17 cellular contexts compared by ENCODE assay signal in genomic region chr20:62770111-62770910, GRCh38. TPM values are rescaled to one million over a fixed set of nuclear protein-coding genes. Genes with fewer than 3 reads are reported as not detected.
DNase-seq lines count a peak whose midpoint lies in the region; ATAC-seq and TF ChIP-seq lines count a peak whose summit lies in the region.
"Had no signal": no experiment of that assay in that cellular context is flagged by ENCODE, and none has a peak within 500 bp of the region (broad histone marks: within the 10 kb centered on the region; RNA-seq: fewer than 3 reads in every experiment).

No MANE protein-coding gene starts in this region.

- H3K27ac ChIP-seq in BLaER1 (no peak overlapping the region), RWPE1 (peak overlapping the region; percentile 99), right cardiac atrium (ENCODE audit: low read length) (no peak overlapping the region)
- H3K27ac ChIP-seq: KMS-11 had no signal

- no peaks in the 10 kb centered on the region for H3K27me3 ChIP-seq in BLaER1
- H3K27me3 ChIP-seq in right cardiac atrium (ENCODE audit: control insufficient read depth, insufficient read depth): no peaks in the 10 kb centered on the region

- H4K20me1 ChIP-seq in BLaER1: no peaks in the 10 kb centered on the region

- WGBS in right cardiac atrium: 94% methylated on average over 20 of the region's 20 CpGs

- no peaks in the 10 kb centered on the region for H3K9me3 ChIP-seq in BLaER1
- no peaks in the 10 kb centered on the region for H3K9me3 ChIP-seq in right cardiac atrium (ENCODE audit: control insufficient read depth, low read length)
- H3K9me3 ChIP-seq: SK-N-SH had no signal

- TF ChIP-seq CTCF in RWPE1 (conservative IDR thresholded peaks at IDR 0.05; ENCODE audit: low read depth): no peak

- no peak for ATAC-seq in right cardiac atrium
- ATAC-seq: Panc1 had no signal

- no peak overlapping the region for H3K9ac ChIP-seq in BLaER1
- H3K9ac ChIP-seq: KMS-11, SK-N-SH had no signal

- DNase-seq in RWPE1 (ENCODE audit: low spot score) (no peak), right cardiac atrium (peak; percentile 3 to 31 (median 21)), posterior vena cava (ENCODE audit: low spot score) (peak; percentile 64), NCI-H774 (lab: John Stamatoyannopoulos, UW) (no peak), NCI-H2227 treated with DMSO at 0.1 percent for 48 hours (lab: John Stamatoyannopoulos, UW) (no peak), midbrain (lab: John Stamatoyannopoulos, UW) (no peak)
- DNase-seq: ACHN, DMS79, HFFc6, NCI-H1417 treated with DMSO at 0.1 percent for 48 hours, NCI-H187 treated with DMSO at 0.1 percent for 48 hours, NCI-H446, NCI-H69, SK-N-SH had no signal

- H3K36me3 ChIP-seq in BLaER1: no peaks in the 10 kb centered on the region

- CTCF ChIA-PET in RWPE1 (lab: Yijun Ruan, JAX): interaction anchor here (0.7 to 1.3 kb wide), 3 partner anchors 31 to 395 kb away, joined by 3 to 6 read pairs (median 3); partner anchors contain the start of gene NTSR1

- intact Hi-C loops in right cardiac atrium (cut with DNase I): no loop called here
- intact Hi-C loops in posterior vena cava (cut with DNase I): loop anchor here in 1 of 2 donors (5.0 to 10.0 kb wide), 3 partner anchors 96 to 1188 kb away; no protein-coding TSS in a partner anchor

- H3K4me2 ChIP-seq in BLaER1: peak overlapping the region; percentile 80
- H3K4me2 ChIP-seq: KMS-11, SK-N-SH had no signal

- H3K4me1 ChIP-seq in BLaER1 (peaks cover 99% of the 10 kb centered on the region), right cardiac atrium (ENCODE audit: control insufficient read depth, insufficient read depth, low read length) (no peaks in the 10 kb centered on the region)

- H3K4me3 ChIP-seq in BLaER1 (no peak overlapping the region), right cardiac atrium (ENCODE audit: low read length) (no peak overlapping the region)

- POLR2A ChIA-PET in RWPE1 (lab: Yijun Ruan, JAX; ENCODE audit: low non-redundant PET): interaction anchor here (0.6 kb wide), 1 partner anchor 10 kb away, joined by 5 read pairs; no protein-coding TSS in a partner anchor

RNA-seq across cellular contexts. Expression of gene MRGBP, which starts 26.0 kb away (rescaled TPM):
- total RNA-seq in right cardiac atrium (10 to 100 TPM in 1 of 4 donors, 1 to 10 TPM in 3; 8.3 to 10.9 (median 8.6) TPM), posterior vena cava (1 to 10 TPM; 5.0 to 8.0 TPM)
- 12.1 TPM for polyA plus RNA-seq in right cardiac atrium

RNA-seq across cellular contexts. Expression of gene OGFR, which starts 34.3 kb away (rescaled TPM):
- total RNA-seq in right cardiac atrium (10 to 100 TPM; 21.0 to 29.6 (median 24.2) TPM), posterior vena cava (10 to 100 TPM; 27.7 to 29.4 TPM)
- polyA plus RNA-seq in right cardiac atrium: 26.6 TPM

RNA-seq across cellular contexts. Expression of gene COL9A3, which starts 46.5 kb away (rescaled TPM):
- total RNA-seq in right cardiac atrium (1 to 10 TPM; 4.3 to 6.9 (median 5.6) TPM), posterior vena cava (1 to 10 TPM; 1.0 to 1.9 TPM)
- polyA plus RNA-seq in right cardiac atrium: 13.0 TPM

Comparison
In these comparisons a context has a peak if more than half of its experiments do, and no peak if none do; other contexts are left out.
1. DNase-seq: peak in right cardiac atrium (3 of 3) and posterior vena cava (single experiment); none in RWPE1 (single experiment), NCI-H774 (single experiment), NCI-H2227 treated with DMSO at 0.1 percent for 48 hours (single experiment) and midbrain (single experiment).